ENCODE assay signal across 5 cellular contexts in genomic region chr12:1198854-1199253, GRCh38.
A peak's percentile ranks its signal among the peaks of the same experiment; 100 is the strongest.
DNase-seq lines count a peak whose midpoint lies in the region; ATAC-seq, FAIRE-seq and TF ChIP-seq lines count a peak whose summit lies in the region.
"Not testable (repeated sequence)": the region's sequence is repeated elsewhere in the genome, so short reads cannot be mapped to it uniquely, and the experiment has no call there.

No MANE protein-coding gene starts in this region.

- H3K27ac Mint-ChIP-seq in endodermal cell: not testable (repeated sequence)

- not testable (repeated sequence) for H3F3A ChIP-seq in smooth muscle cell (ENCODE audit: low read depth)

- peaks cover 38% of the 10 kb centered on the region for H3K9me3 Mint-ChIP-seq in endodermal cell

- not testable (repeated sequence) for H3K27me3 ChIP-seq in BLaER1; endodermal cell (ENCODE audit: control insufficient read depth, insufficient read depth, low read length, poor library complexity, severe bottlenecking); HepG2 (ENCODE audit: control insufficient read depth in 1 of 2, insufficient read depth in 2 of 2, low read length in 2 of 2); smooth muscle cell (ENCODE audit: low read depth)

- H3K9ac ChIP-seq in BLaER1; endodermal cell (ENCODE audit: extremely low read depth, low read length, poor library complexity, severe bottlenecking); HepG2 (ENCODE audit: insufficient read depth, low read depth, low read length); smooth muscle cell (ENCODE audit: low read depth): not testable (repeated sequence)

- not testable (repeated sequence) for ATAC-seq in HepG2

- H3K4me1 ChIP-seq in BLaER1: peaks cover 23% of the 10 kb centered on the region
- not testable (repeated sequence) for H3K4me1 ChIP-seq in endodermal cell (ENCODE audit: control insufficient read depth, insufficient read depth, low read length); HepG2 (ENCODE audit: insufficient read depth, low read length); smooth muscle cell (ENCODE audit: low read depth)

- in situ Hi-C loops in HepG2 (cut with HindIII; ENCODE audit: extremely low pct_ligation_motif_present, low pct_unique_long_range_greater_than_20kb): not testable (repeated sequence)

- BruUV-seq in HepG2 (replicated peaks; lab: Mats Ljungman, UMichigan): not testable (repeated sequence)

- peaks cover 25% of the 10 kb centered on the region for H3K9me3 ChIP-seq in BLaER1
- H3K9me3 ChIP-seq in endodermal cell (ENCODE audit: control insufficient read depth, low read length): peaks cover 31% of the 10 kb centered on the region
- H3K9me3 ChIP-seq in HepG2 (ENCODE audit: low read length): peaks cover 11% of the 10 kb centered on the region; the same call in 1 of the 2 replicates
- not testable (repeated sequence) for H3K9me3 ChIP-seq in smooth muscle cell (replicated peaks; ENCODE audit: low read depth)

- peak overlapping the region; percentile 18; the same call in 1 of the 2 replicates for H3K4me3 ChIP-seq in BLaER1
- H3K4me3 ChIP-seq in endodermal cell (ENCODE audit: low read length): peak overlapping the region; percentile 35
- H3K4me3 ChIP-seq in HepG2 (replicated peaks in 1 of 3; ENCODE audit: insufficient read depth in 1 of 3, low read depth in 2 of 3, low read length in 3 of 3); smooth muscle cell: not testable (repeated sequence)

- H3K27me3 Mint-ChIP-seq in endodermal cell (ENCODE audit: insufficient read depth): not testable (repeated sequence)

- CTCF ChIA-PET in HepG2 (lab: Yijun Ruan, JAX; ENCODE audit: low intra/inter-chr PET ratio, low total read pairs): not testable (repeated sequence)

- not testable (repeated sequence) for TF ChIP-seq RAD21 in HepG2 (CRISPR knock-in tag; IDR thresholded peaks at IDR 0.05)

- H3K4me2 ChIP-seq in BLaER1; HepG2 (ENCODE audit: low read depth, low read length); smooth muscle cell: not testable (repeated sequence)

- POLR2A ChIA-PET in HepG2 (lab: Yijun Ruan, JAX): not testable (repeated sequence)

- H3K79me2 ChIP-seq in HepG2 (ENCODE audit: insufficient read depth, low read length); smooth muscle cell (ENCODE audit: low read depth): not testable (repeated sequence)

- not testable (repeated sequence) for TF ChIP-seq CTCF in endodermal cell (conservative IDR thresholded peaks at IDR 0.05); HepG2 (CRISPR knock-in tag; IDR thresholded peaks at IDR 0.05); smooth muscle cell (IDR thresholded peaks at IDR 0.05; ENCODE audit: borderline replicate concordance, insufficient read depth, poor library complexity, severe bottlenecking)

- not testable (repeated sequence) for TF ChIP-seq EP300 in HepG2 (IDR thresholded peaks at IDR 0.05; ENCODE audit: low read depth in 2 of 2, low read length in 2 of 2); HepG2 (CRISPR knock-in tag; IDR thresholded peaks at IDR 0.05; ENCODE audit: borderline replicate concordance)

- H2AFZ ChIP-seq in HepG2 (ENCODE audit: low read length); smooth muscle cell (ENCODE audit: low read depth): not testable (repeated sequence)

- H3K27ac ChIP-seq in BLaER1; endodermal cell (ENCODE audit: low read depth, low read length); HepG2 (ENCODE audit: extremely low read length, insufficient read depth, low read length): not testable (repeated sequence)
- peak overlapping the region; percentile 90 for H3K27ac ChIP-seq in smooth muscle cell (ENCODE audit: low read depth)

- H3K36me3 ChIP-seq in BLaER1 (peaks cover 28% of the 10 kb centered on the region), endodermal cell (ENCODE audit: control insufficient read depth, insufficient read depth, low read length) (peaks cover 30% of the 10 kb centered on the region)
- not testable (repeated sequence) for H3K36me3 ChIP-seq in HepG2 (replicated peaks in 1 of 2; ENCODE audit: control insufficient read depth in 1 of 2, insufficient read depth in 2 of 2, low read length in 2 of 2); smooth muscle cell (ENCODE audit: low read depth)

- not testable (repeated sequence) for TF ChIP-seq POLR2A in HepG2 (IDR thresholded peaks at IDR 0.05; ENCODE audit: insufficient read depth in 1 of 2, low read depth in 2 of 2, low read length in 2 of 2)

- intact Hi-C loops in HepG2 (cut with micrococcal nuclease; ENCODE audit: unreplicated experiment): not testable (repeated sequence)

- WGBS in endodermal cell (ENCODE audit: insufficient coverage in 1 of 2, insufficient read length in 1 of 2), 2 experiments: 94% methylated on average over 5 of the region's 5 CpGs; no CpG with 5 or more reads in 1 of the 2 experiments
- WGBS in HepG2 (ENCODE audit: low lambda C conversion rate): 100% methylated on average over 5 of the region's 5 CpGs
- 100% methylated on average over 5 of the region's 5 CpGs for WGBS in smooth muscle cell (ENCODE audit: low lambda C conversion rate)

- DNase-seq in endodermal cell; HepG2 (ENCODE audit: low spot score); smooth muscle cell (lab: John Stamatoyannopoulos, UW; ENCODE audit: unreplicated experiment); urothelium cell line (ENCODE audit: low spot score): not testable (repeated sequence)

- not testable (repeated sequence) for H4K20me1 ChIP-seq in BLaER1; HepG2 (ENCODE audit: insufficient read depth, low read length); smooth muscle cell (ENCODE audit: low read depth)

- not testable (repeated sequence) for FAIRE-seq in HepG2 (lab: Jason Lieb, UNC)
- FAIRE-seq in urothelium cell line (lab: Jason Lieb, UNC): peak; percentile 32

- not testable (repeated sequence) for H3K4me3 Mint-ChIP-seq in endodermal cell

- H3K36me3 Mint-ChIP-seq in endodermal cell (ENCODE audit: low read depth): peaks cover 61% of the 10 kb centered on the region

- H3K4me1 Mint-ChIP-seq in endodermal cell: not testable (repeated sequence)

TF ChIP-seq in HepG2, 621 proteins besides CTCF, POLR2A, EP300 and RAD21:
- TF ChIP-seq POGZ (CRISPR knock-in tag; IDR thresholded peaks at IDR 0.05): peak; percentile 43; the same call in 1 of the 2 replicates
- peak; percentile 80; the same call in 1 of the 2 replicates for TF ChIP-seq ZSCAN5A (CRISPR knock-in tag; IDR thresholded peaks at IDR 0.05; ENCODE audit: borderline replicate concordance)
